In the genomic region with DNA sequence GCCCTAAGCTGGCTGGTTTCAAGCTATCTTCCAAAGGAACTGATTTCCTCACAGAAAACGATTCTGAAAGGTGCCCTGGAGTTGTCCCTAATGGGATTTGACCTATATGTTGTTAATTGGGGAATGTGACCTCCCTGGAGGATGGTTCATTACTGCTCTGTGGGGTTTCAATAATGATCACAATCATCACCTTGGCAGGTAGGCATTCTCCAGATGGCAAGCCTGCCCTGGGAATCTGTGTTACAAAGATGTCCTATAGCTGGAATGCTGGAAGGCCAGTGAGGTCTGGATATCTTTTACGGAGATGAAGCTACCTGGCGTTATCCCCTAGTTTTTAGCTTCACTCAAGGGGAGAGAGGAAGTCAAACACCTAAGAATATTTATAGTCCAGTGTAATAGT, we compare ENCODE assay signal across 22 cellular contexts.
"Had no signal": no experiment of that assay in that cellular context is flagged by ENCODE, and none has a peak within 500 bp of the region (broad histone marks: within the 10 kb centered on the region; RNA-seq: fewer than 3 reads in every experiment).

No MANE protein-coding gene starts in this region.

- ATAC-seq: effector memory CD8-positive, alpha-beta T cell; esophagus mucosa; gastrocnemius medialis; heart right ventricle; left cardiac atrium; left lung; left ventricle myocardium superior; lower lobe of right lung; mucosa of descending colon; naive thymus-derived CD8-positive, alpha-beta T cell had no signal

- DNase-seq: cortex of kidney; effector CD8-positive, alpha-beta T cell; effector memory CD8-positive, alpha-beta T cell; endodermal cell; erythroblast; esophagus squamous epithelium; foreskin fibroblast; foreskin melanocyte; gastrocnemius medialis; glutamatergic neuron; head of caudate nucleus; heart right ventricle; hippocampal formation; left cardiac atrium; left lung; left ventricle myocardium superior; lower lobe of right lung; mesenchymal stem cell; mucosa of descending colon; naive B cell; naive thymus-derived CD8-positive, alpha-beta T cell had no signal
